Comparison of ENCODE assay signal across 15 cellular contexts in genomic region chr20:17628101-17628841, GRCh38. TPM values are rescaled to one million over a fixed set of nuclear protein-coding genes. Genes with fewer than 3 reads are reported as not detected.
DNase-seq lines count a peak whose midpoint lies in the region; ATAC-seq, FAIRE-seq and TF ChIP-seq lines count a peak whose summit lies in the region.
"Had no signal": no experiment of that assay in that cellular context is flagged by ENCODE, and none has a peak within 500 bp of the region (broad histone marks: within the 10 kb centered on the region; RNA-seq: fewer than 3 reads in every experiment).

No MANE protein-coding gene starts in this region.

- H3K36me3 ChIP-seq in mammary epithelial cell (ENCODE audit: insufficient read depth, low read length), result peaks cover 23% of the 10 kb centered on the region
- H3K36me3 ChIP-seq in breast epithelium, result peaks cover 9% of the 10 kb centered on the region
- H3K36me3 ChIP-seq in lower lobe of right lung, result peaks cover 100% of the 10 kb centered on the region

- no peaks in the 10 kb centered on the region for H3K9me3 ChIP-seq in mammary epithelial cell (replicated peaks; ENCODE audit: insufficient read depth, low read length)
- no peaks in the 10 kb centered on the region for H3K9me3 ChIP-seq in breast epithelium
- H3K9me3 ChIP-seq in lower lobe of right lung, result no peaks in the 10 kb centered on the region
- H3K9me3 ChIP-seq: transverse colon had no signal

- FAIRE-seq in GM12891 (lab: Jason Lieb, UNC), result no peak

- BruUV-seq in MCF 10A (replicated peaks; lab: Mats Ljungman, UMichigan), result no TSS peak
- BruUV-seq in mammary epithelial cell (replicated peaks; lab: Mats Ljungman, UMichigan), result no TSS peak

- in situ Hi-C loops in mammary epithelial cell (cut with MboI; ENCODE audit: low sequenced_read_pairs in 2 of 2), result no loop called here

- no peak overlapping the region for H3K9ac ChIP-seq in mammary epithelial cell (ENCODE audit: insufficient read depth, low read length)

- H3K4me2 ChIP-seq in mammary epithelial cell (ENCODE audit: insufficient read depth, low read depth, low read length), result no peak overlapping the region

- no peaks in the 10 kb centered on the region for H3K27me3 Mint-ChIP-seq in MCF 10A (ENCODE audit: insufficient read depth, unreplicated experiment)
- H3K27me3 Mint-ChIP-seq: stimulated activated memory B cell treated with anti-CD40 and anti-IgM and Interleukin-4, amounts not matched to agents 10 μg/mL and 1 μg/mL and 100 μg/mL, for 72 hours had no signal

- dilution Hi-C loops in mammary epithelial cell (cut with HindIII; ENCODE audit: low sequenced_read_pairs), result no loop called here

- H4K20me1 ChIP-seq in mammary epithelial cell (ENCODE audit: insufficient read depth, low read length), result no peaks in the 10 kb centered on the region

- CTCF ChIA-PET in MCF 10A (lab: Yijun Ruan, JAX) (interaction anchor here (0.6 to 3.6 kb wide), 8 partner anchors 11 to 818 kb away, joined by 3 to 15 read pairs (median 3); no protein-coding TSS in a partner anchor), mammary epithelial cell (lab: Charles Lee; ENCODE audit: low non-redundant PET) (no interaction called here)

- no peak for ATAC-seq in lower lobe of right lung
- ATAC-seq in stimulated activated effector memory CD8-positive, alpha-beta T cell treated with anti-CD3 and anti-CD28 coated beads, Interleukin-12 subunit alpha, Interleukin-12 subunit beta, amount 100 ng/mL, for 72 hours, result peak; percentile 14
- no peak for ATAC-seq in GM18519 (IDR thresholded peaks at IDR 0.05; ENCODE audit: low FRiP score, unreplicated experiment)
- ATAC-seq: stimulated activated memory B cell treated with anti-CD40 and anti-IgM and Interleukin-4, amounts not matched to agents 10 μg/mL and 1 μg/mL and 100 μg/mL, for 72 hours had no signal

- no peak overlapping the region for H2AFZ ChIP-seq in mammary epithelial cell (ENCODE audit: low read depth, low read length)

- H3K4me3 ChIP-seq in mammary epithelial cell (replicated peaks in 1 of 3; ENCODE audit: insufficient read depth in 1 of 3, low read depth in 2 of 3, low read length in 3 of 3) (no peak overlapping the region), breast epithelium (no peak overlapping the region), lower lobe of right lung (no peak overlapping the region)
- H3K4me3 ChIP-seq: transverse colon had no signal

- H3K36me3 Mint-ChIP-seq in MCF 10A (ENCODE audit: insufficient read depth, unreplicated experiment), result peaks cover 57% of the 10 kb centered on the region
- peaks cover 18% of the 10 kb centered on the region for H3K36me3 Mint-ChIP-seq in stimulated activated effector memory CD8-positive, alpha-beta T cell treated with anti-CD3 and anti-CD28 coated beads, Interleukin-12 subunit alpha, Interleukin-12 subunit beta, amount 100 ng/mL, for 72 hours

- WGBS in mammary epithelial cell (ENCODE audit: low coverage, missing lambda C conversion rate), result 91% methylated on average over 12 of the region's 18 CpGs

- DNase-seq in MCF 10A (ENCODE audit: unreplicated experiment) (no peak), mammary epithelial cell (no peak), breast epithelium (ENCODE audit: low spot score in 2 of 2) (no peak), lower lobe of right lung (peak; percentile 44), GM12891 (ENCODE audit: insufficient read length, low spot score) (no peak), NCI-H128 (lab: John Stamatoyannopoulos, UW; ENCODE audit: unreplicated experiment) (no peak)
- DNase-seq in stimulated activated effector memory CD8-positive, alpha-beta T cell treated with anti-CD3 and anti-CD28 coated beads, Interleukin-12 subunit alpha, Interleukin-12 subunit beta, amount 100 ng/mL, for 72 hours (ENCODE audit: low spot score in 2 of 2), result no peak
- DNase-seq: activated CD4-positive, alpha-beta T cell treated with anti-CD3 and anti-CD28 coated beads for 4 hours; activated T-cell treated with anti-CD3 and anti-CD28 coated beads, Interleukin-2, amount 50 U/mL, for 1 hour; NCI-H2081; NCI-H774; transverse colon had no signal

- H3K27me3 ChIP-seq in mammary epithelial cell (ENCODE audit: insufficient read depth, low read length), result no peaks in the 10 kb centered on the region
- H3K27me3 ChIP-seq in breast epithelium, result no peaks in the 10 kb centered on the region
- no peaks in the 10 kb centered on the region for H3K27me3 ChIP-seq in lower lobe of right lung (ENCODE audit: low read depth)
- H3K27me3 ChIP-seq: transverse colon had no signal

- no peak for TF ChIP-seq POLR2A in breast epithelium (IDR thresholded peaks at IDR 0.05)
- TF ChIP-seq POLR2A in GM12891 (IDR thresholded peaks at IDR 0.05; ENCODE audit: low read depth, low read length), result no peak

- H3K27ac ChIP-seq in mammary epithelial cell (ENCODE audit: insufficient read depth, low read depth, low read length) (no peak overlapping the region), breast epithelium (peak overlapping the region; percentile 19 to 69), lower lobe of right lung (no peak overlapping the region)

- no peak for TF ChIP-seq CTCF in MCF 10A (IDR thresholded peaks at IDR 0.05; ENCODE audit: unreplicated experiment)
- TF ChIP-seq CTCF in mammary epithelial cell (conservative IDR thresholded peaks at IDR 0.05 in 1 of 2, IDR thresholded peaks at IDR 0.05 in 1 of 2; ENCODE audit: extremely low read depth in 1 of 2, insufficient read depth in 1 of 2, low read depth in 1 of 2, low read length in 2 of 2), result no peak
- no peak for TF ChIP-seq CTCF in breast epithelium (IDR thresholded peaks at IDR 0.05)
- no peak for TF ChIP-seq CTCF in lower lobe of right lung (IDR thresholded peaks at IDR 0.05)

- intact Hi-C loops in MCF 10A (cut with micrococcal nuclease) (no loop called here), mammary epithelial cell (cut with micrococcal nuclease) (no loop called here), breast epithelium (cut with DNase I; ENCODE audit: low total_unique reads) (no loop called here), lower lobe of right lung (cut with DNase I) (no loop called here)

- peak overlapping the region; percentile 23 for H3K27ac Mint-ChIP-seq in MCF 10A (ENCODE audit: low read depth, unreplicated experiment)
- H3K27ac Mint-ChIP-seq in stimulated activated effector memory CD8-positive, alpha-beta T cell treated with anti-CD3 and anti-CD28 coated beads, Interleukin-12 subunit alpha, Interleukin-12 subunit beta, amount 100 ng/mL, for 72 hours, result peak overlapping the region; percentile 14
- H3K27ac Mint-ChIP-seq: stimulated activated memory B cell treated with anti-CD40 and anti-IgM and Interleukin-4, amounts not matched to agents 10 μg/mL and 1 μg/mL and 100 μg/mL, for 72 hours had no signal

- H3K4me1 Mint-ChIP-seq in MCF 10A (ENCODE audit: insufficient read depth, unreplicated experiment), result no peaks in the 10 kb centered on the region
- peaks cover 5% of the 10 kb centered on the region for H3K4me1 Mint-ChIP-seq in stimulated activated effector memory CD8-positive, alpha-beta T cell treated with anti-CD3 and anti-CD28 coated beads, Interleukin-12 subunit alpha, Interleukin-12 subunit beta, amount 100 ng/mL, for 72 hours
- H3K4me1 Mint-ChIP-seq: nephron; stimulated activated memory B cell treated with anti-CD40 and anti-IgM and Interleukin-4, amounts not matched to agents 10 μg/mL and 1 μg/mL and 100 μg/mL, for 72 hours had no signal

- no peak overlapping the region for H3K4me3 Mint-ChIP-seq in MCF 10A (ENCODE audit: unreplicated experiment)
- no peak overlapping the region for H3K4me3 Mint-ChIP-seq in stimulated activated effector memory CD8-positive, alpha-beta T cell treated with anti-CD3 and anti-CD28 coated beads, Interleukin-12 subunit alpha, Interleukin-12 subunit beta, amount 100 ng/mL, for 72 hours
- H3K4me3 Mint-ChIP-seq: nephron; stimulated activated memory B cell treated with anti-CD40 and anti-IgM and Interleukin-4, amounts not matched to agents 10 μg/mL and 1 μg/mL and 100 μg/mL, for 72 hours had no signal

- H3K79me2 ChIP-seq in mammary epithelial cell (ENCODE audit: insufficient read depth, low read length), result peaks cover 5% of the 10 kb centered on the region

- no peaks in the 10 kb centered on the region for H3K9me3 Mint-ChIP-seq in MCF 10A (ENCODE audit: unreplicated experiment)
- no peaks in the 10 kb centered on the region for H3K9me3 Mint-ChIP-seq in stimulated activated effector memory CD8-positive, alpha-beta T cell treated with anti-CD3 and anti-CD28 coated beads, Interleukin-12 subunit alpha, Interleukin-12 subunit beta, amount 100 ng/mL, for 72 hours
- H3K9me3 Mint-ChIP-seq: nephron; stimulated activated memory B cell treated with anti-CD40 and anti-IgM and Interleukin-4, amounts not matched to agents 10 μg/mL and 1 μg/mL and 100 μg/mL, for 72 hours had no signal

- POLR2A ChIA-PET in MCF 10A (lab: Yijun Ruan, JAX), result no interaction called here

- H3K4me1 ChIP-seq in mammary epithelial cell (ENCODE audit: insufficient read depth, low read length) (no peaks in the 10 kb centered on the region), breast epithelium (no peaks in the 10 kb centered on the region), lower lobe of right lung (peaks cover 8% of the 10 kb centered on the region)
- H3K4me1 ChIP-seq: transverse colon had no signal

TF ChIP-seq in GM12891, 5 proteins besides CTCF, POLR2A, EP300 and RAD21:
- TF ChIP-seq PAX5 (IDR thresholded peaks at IDR 0.05; ENCODE audit: insufficient read depth, low read length, severe bottlenecking) (no peak), POU2F2 (IDR thresholded peaks at IDR 0.05; ENCODE audit: low read depth, low read length) (no peak), POLR2AphosphoS5 (IDR thresholded peaks at IDR 0.05; ENCODE audit: low read depth, low read length) (no peak), SPI1 (IDR thresholded peaks at IDR 0.05; ENCODE audit: low read depth, low read length) (no peak), TAF1 (IDR thresholded peaks at IDR 0.05; ENCODE audit: low read depth, low read length) (no peak)
TF ChIP-seq in GM12891: peak in this region for 0.

RNA-seq across cellular contexts. Expression of gene RRBP1, which starts 53.8 kb away (rescaled TPM):
- total RNA-seq in MCF 10A (2022) (203 and 244 TPM in 2 replicates), mammary epithelial cell (100 to 1,000 TPM in 1 of 2 donors, 10 to 100 TPM in 1; 85.2 to 230 TPM), breast epithelium (10 to 100 TPM; 49.8 to 92.4 (median 78.0) TPM), lower lobe of right lung (138 TPM)
- polyA plus RNA-seq in mammary epithelial cell, result 82.9 TPM
- polyA minus RNA-seq in mammary epithelial cell, result 145 TPM
- polyA plus RNA-seq in GM12891 (2012; ENCODE audit: low read depth, missing spikeins), result 32.6 TPM

RNA-seq across cellular contexts. Expression of gene DSTN, which starts 58.4 kb away (rescaled TPM):
- total RNA-seq in MCF 10A (2022) (217 and 280 TPM in 2 replicates), mammary epithelial cell (100 to 1,000 TPM; 398 to 428 TPM), breast epithelium (100 to 1,000 TPM; 180 to 384 (median 272) TPM), lower lobe of right lung (347 TPM)
- 211 TPM for polyA plus RNA-seq in mammary epithelial cell
- 110 TPM for polyA minus RNA-seq in mammary epithelial cell
- 61.6 TPM for polyA plus RNA-seq in GM12891 (2012; ENCODE audit: low read depth, missing spikeins)

Comparison
In these comparisons a context has a peak if more than half of its experiments do, and no peak if none do; other contexts are left out.
1. H3K27ac ChIP-seq: peak in breast epithelium (2 of 2); none in mammary epithelial cell (single experiment) and lower lobe of right lung (single experiment).